ENCODE assay signal across 18 cellular contexts in genomic region chr18:58243401-58243800, GRCh38.
DNase-seq lines count a peak whose midpoint lies in the region; ATAC-seq and TF ChIP-seq lines count a peak whose summit lies in the region.
"Had no signal": no experiment of that assay in that cellular context is flagged by ENCODE, and none has a peak within 500 bp of the region (broad histone marks: within the 10 kb centered on the region; RNA-seq: fewer than 3 reads in every experiment).

No MANE protein-coding gene starts in this region.

- DNase-seq in Calu3 (no peak), hepatocyte (ENCODE audit: low spot score) (no peak), osteocyte (ENCODE audit: extremely low spot score, unreplicated experiment) (peak; percentile 73), DMS53 treated with DMSO at 0.1 percent for 48 hours (lab: John Stamatoyannopoulos, UW; ENCODE audit: unreplicated experiment) (no peak), psoas muscle (no peak)
- DNase-seq: 8988T; CD8-positive, alpha-beta T cell; DMS 273 treated with DMSO at 0.1 percent for 48 hours; DMS53; HCEC 1CT; HFFc6 had no signal

- intact Hi-C loops in Calu3 (cut with micrococcal nuclease; ENCODE audit: unreplicated experiment): no loop called here
- intact Hi-C loops in psoas muscle (cut with DNase I): loop anchor here in 1 of 2 donors (5.0 kb wide), 1 partner anchor 46 kb away; no protein-coding TSS in a partner anchor

- H3K27me3 ChIP-seq in hepatocyte: no peaks in the 10 kb centered on the region
- no peaks in the 10 kb centered on the region for H3K27me3 ChIP-seq in psoas muscle (ENCODE audit: insufficient read depth in 3 of 3, low read length in 2 of 3)
- H3K27me3 ChIP-seq: BLaER1 had no signal

- no peaks in the 10 kb centered on the region for H3K27me3 Mint-ChIP-seq in Calu3 (ENCODE audit: unreplicated experiment)
- H3K27me3 Mint-ChIP-seq in osteocyte (ENCODE audit: unreplicated experiment): no peaks in the 10 kb centered on the region
- H3K27me3 Mint-ChIP-seq: IgD-negative memory B cell had no signal

- H4K20me1 ChIP-seq in hepatocyte (ENCODE audit: insufficient read depth, poor library complexity, severe bottlenecking): peaks cover 18% of the 10 kb centered on the region
- H4K20me1 ChIP-seq: BLaER1 had no signal

- H3K27ac ChIP-seq in VCaP (peak overlapping the region; percentile 92), hepatocyte (peak overlapping the region; percentile 49), psoas muscle (no peak overlapping the region)
- H3K27ac ChIP-seq: BLaER1 had no signal

- H3K4me3 ChIP-seq in hepatocyte (no peak overlapping the region), psoas muscle (no peak overlapping the region)
- H3K4me3 ChIP-seq: BLaER1, GM23338 had no signal

- peaks cover 19% of the 10 kb centered on the region for H3K4me1 ChIP-seq in hepatocyte (ENCODE audit: insufficient read depth)
- peaks cover 7% of the 10 kb centered on the region for H3K4me1 ChIP-seq in psoas muscle

- H3K79me2 ChIP-seq in hepatocyte: peaks cover 93% of the 10 kb centered on the region

- CTCF ChIA-PET in Calu3 (lab: Charles Lee): no interaction called here

- H3K9me3 Mint-ChIP-seq in Calu3 (ENCODE audit: low read depth, unreplicated experiment): no peaks in the 10 kb centered on the region
- no peaks in the 10 kb centered on the region for H3K9me3 Mint-ChIP-seq in osteocyte (ENCODE audit: unreplicated experiment)
- H3K9me3 Mint-ChIP-seq: CD8-positive, alpha-beta T cell; GM23338; HFFc6; IgD-negative memory B cell had no signal

- no peak overlapping the region for H2AFZ ChIP-seq in hepatocyte
- H2AFZ ChIP-seq: GM23338 had no signal

- peak overlapping the region; percentile 30 for H3K27ac Mint-ChIP-seq in Calu3 (ENCODE audit: unreplicated experiment)
- H3K27ac Mint-ChIP-seq in osteocyte (ENCODE audit: unreplicated experiment): no peak overlapping the region
- H3K27ac Mint-ChIP-seq: CD8-positive, alpha-beta T cell; GM23338; HFFc6; IgD-negative memory B cell had no signal

- peak overlapping the region; percentile 5 for H3K4me2 ChIP-seq in hepatocyte
- H3K4me2 ChIP-seq: BLaER1, GM23338 had no signal

- no peak overlapping the region for H3K4me3 Mint-ChIP-seq in Calu3 (ENCODE audit: low read depth, unreplicated experiment)
- no peak overlapping the region for H3K4me3 Mint-ChIP-seq in osteocyte (ENCODE audit: unreplicated experiment)
- H3K4me3 Mint-ChIP-seq: CD8-positive, alpha-beta T cell; GM23338; HFFc6; IgD-negative memory B cell had no signal

- H3K36me3 Mint-ChIP-seq in Calu3 (ENCODE audit: insufficient read depth, unreplicated experiment) (peaks cover 48% of the 10 kb centered on the region), osteocyte (ENCODE audit: unreplicated experiment) (peaks cover 2% of the 10 kb centered on the region)
- H3K36me3 Mint-ChIP-seq: CD8-positive, alpha-beta T cell had no signal

- ATAC-seq in HG03196 (IDR thresholded peaks at IDR 0.05; ENCODE audit: unreplicated experiment): no peak
- no peak for ATAC-seq in HG03432 (IDR thresholded peaks at IDR 0.05; ENCODE audit: unreplicated experiment)
- no peak for ATAC-seq in psoas muscle
- ATAC-seq: CD8-positive, alpha-beta T cell; GM23338; HepG2 had no signal

- no peaks in the 10 kb centered on the region for H3K36me3 ChIP-seq in hepatocyte (replicated peaks; ENCODE audit: insufficient read depth, low read depth)
- no peaks in the 10 kb centered on the region for H3K36me3 ChIP-seq in psoas muscle (ENCODE audit: insufficient read depth in 1 of 2, low read depth in 1 of 2)
- H3K36me3 ChIP-seq: BLaER1 had no signal

- BruUV-seq in Calu3 (replicated peaks; lab: Mats Ljungman, UMichigan): no TSS peak

- 87% methylated on average over 5 of the region's 5 CpGs for WGBS in hepatocyte (ENCODE audit: low lambda C conversion rate, missing lambda C conversion rate)
- 90 to 96% (median 91%) methylated on average over 5 of the region's 5 CpGs for WGBS in psoas muscle, 3 donors

- no peaks in the 10 kb centered on the region for H3K9me2 ChIP-seq in hepatocyte (replicated peaks; ENCODE audit: insufficient read depth)

- no peak for TF ChIP-seq CTCF in Calu3 (IDR thresholded peaks at IDR 0.05; ENCODE audit: unreplicated experiment)
- no peak for TF ChIP-seq CTCF in VCaP (conservative IDR thresholded peaks at IDR 0.05)
- no peak for TF ChIP-seq CTCF in hepatocyte (IDR thresholded peaks at IDR 0.05; ENCODE audit: poor library complexity)
- TF ChIP-seq CTCF in osteocyte (IDR thresholded peaks at IDR 0.05): no peak
- no peak for TF ChIP-seq CTCF in psoas muscle (IDR thresholded peaks at IDR 0.05)

- H3K4me1 Mint-ChIP-seq in Calu3 (ENCODE audit: low read depth, unreplicated experiment) (peaks cover 43% of the 10 kb centered on the region), osteocyte (ENCODE audit: unreplicated experiment) (peaks cover 16% of the 10 kb centered on the region)

- no peaks in the 10 kb centered on the region for H3K9me3 ChIP-seq in hepatocyte (ENCODE audit: low read depth)
- H3K9me3 ChIP-seq in psoas muscle: no peaks in the 10 kb centered on the region
- H3K9me3 ChIP-seq: BLaER1 had no signal
